In the genomic region with DNA sequence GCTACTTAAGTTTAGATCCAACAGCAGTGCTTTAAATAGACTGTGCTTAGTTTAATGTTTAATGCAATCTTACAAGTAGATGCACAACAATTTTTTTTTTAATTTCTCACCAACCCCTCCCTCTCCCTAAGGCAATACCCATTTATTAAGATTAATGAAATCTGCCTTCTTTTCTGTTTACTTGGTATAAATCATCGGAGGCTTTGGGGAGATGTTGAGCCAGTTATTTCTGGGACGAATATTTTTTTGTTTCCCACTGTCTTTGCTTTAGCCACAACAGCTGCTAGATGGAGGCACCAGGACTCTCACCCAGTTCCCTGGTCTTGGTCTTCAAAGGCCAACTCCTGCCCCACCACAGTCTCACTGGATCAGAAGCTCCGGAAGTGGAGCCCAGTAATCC, we compare ENCODE assay signal across 9 cellular contexts.
DNase-seq lines count a peak whose midpoint lies in the region; ATAC-seq and TF ChIP-seq lines count a peak whose summit lies in the region.
"Had no signal": no experiment of that assay in that cellular context is flagged by ENCODE, and none has a peak within 500 bp of the region (broad histone marks: within the 10 kb centered on the region; RNA-seq: fewer than 3 reads in every experiment).

No MANE protein-coding gene starts in this region.

- H3K4me1 Mint-ChIP-seq in CD14-positive monocyte: peaks cover 52% of the 10 kb centered on the region

- H3K4me2 ChIP-seq in osteoblast (ENCODE audit: insufficient read depth, low read length): peak overlapping the region; percentile 84

- peak overlapping the region; percentile 77 for H2AFZ ChIP-seq in osteoblast (ENCODE audit: low read length)

- H3K27ac Mint-ChIP-seq in CD14-positive monocyte: peak overlapping the region; percentile 95 to 98 (median 98)

- peak overlapping the region; percentile 46 to 75 for H3K4me3 ChIP-seq in Panc1 (ENCODE audit: low read depth in 2 of 2, low read length in 2 of 2)
- H3K4me3 ChIP-seq in duodenal mucosa (ENCODE audit: low read depth in 1 of 2, low read length in 2 of 2): peak overlapping the region; percentile 76 to 84
- peak overlapping the region; percentile 85 for H3K4me3 ChIP-seq in osteoblast (ENCODE audit: insufficient read depth, low read length)

- 0 out of 2 replicates have a peak, but pooled peaks cover 4% of the 10 kb centered on the region for H3K4me1 ChIP-seq in Panc1 (ENCODE audit: control insufficient read depth, insufficient read depth, low read length)
- H3K4me1 ChIP-seq in duodenal mucosa (ENCODE audit: control insufficient read depth in 1 of 2, insufficient read depth in 2 of 2, low read length in 2 of 2): peaks cover 12 to 21% of the 10 kb centered on the region in 2 donors
- peaks cover 13% of the 10 kb centered on the region for H3K4me1 ChIP-seq in osteoblast (ENCODE audit: insufficient read depth, low read length)

- POLR2A ChIA-PET in Panc1 (lab: Charles Lee): interaction anchor here (0.5 kb wide), 1 partner anchor 1889 kb away, joined by 3 read pairs; no protein-coding TSS in a partner anchor

- H3K79me2 ChIP-seq in osteoblast (ENCODE audit: insufficient read depth, low read length): no peaks in the 10 kb centered on the region

- H3K9me3 ChIP-seq in Panc1 (ENCODE audit: control insufficient read depth, insufficient read depth, low read depth, low read length) (no peaks in the 10 kb centered on the region), duodenal mucosa (ENCODE audit: control insufficient read depth in 1 of 2, low read length in 2 of 2) (no peaks in the 10 kb centered on the region), osteoblast (ENCODE audit: low read depth, low read length) (no peaks in the 10 kb centered on the region)

- in situ Hi-C loops in Panc1 (cut with HindIII; ENCODE audit: low pct_unique_long_range_greater_than_20kb, low sequenced_read_pairs): no loop called here

- H3K27ac ChIP-seq in Panc1 (ENCODE audit: low read length): no peak overlapping the region
- peak overlapping the region; percentile 42 for H3K27ac ChIP-seq in duodenal mucosa (ENCODE audit: low read depth, low read length)
- H3K27ac ChIP-seq in osteoblast (ENCODE audit: low read depth, low read length): peak overlapping the region; percentile 70

- H4K20me1 ChIP-seq in osteoblast (ENCODE audit: insufficient read depth, low read length): no peaks in the 10 kb centered on the region

- H3K9ac ChIP-seq in duodenal mucosa (ENCODE audit: low read depth in 1 of 2, low read length in 2 of 2): peak overlapping the region; percentile 64 to 85

- ATAC-seq in Panc1: no peak
- no peak for ATAC-seq in HG02623 (IDR thresholded peaks at IDR 0.05; ENCODE audit: unreplicated experiment)

- intact Hi-C loops in CD14-positive monocyte (cut with micrococcal nuclease) (loop anchor here (10.0 kb wide), 2 partner anchors 107 to 117 kb away; partner anchors contain the start of gene PLXNC1 (in 1 of the 2)), Panc1 (cut with micrococcal nuclease; ENCODE audit: unreplicated experiment) (no loop called here)

- no peak for DNase-seq in CD14-positive monocyte (ENCODE audit: low spot score)
- DNase-seq in Panc1 (ENCODE audit: low read depth, low spot score): no peak
- DNase-seq in osteoblast (ENCODE audit: insufficient read length, low spot score, missing footprints): no peak
- DNase-seq in NCI-H82 treated with DMSO at 0.1 percent for 48 hours (lab: John Stamatoyannopoulos, UW; ENCODE audit: unreplicated experiment): no peak
- no peak for DNase-seq in D341Med (ENCODE audit: low spot score)
- DNase-seq in NCI-H526 treated with DMSO at 0.1 percent for 48 hours (lab: John Stamatoyannopoulos, UW): no peak
- DNase-seq: NCI-H2081 had no signal

- H3K27me3 ChIP-seq in Panc1 (ENCODE audit: control insufficient read depth, insufficient read depth, low read length) (no peaks in the 10 kb centered on the region; the same call in 1 of the 2 replicates), duodenal mucosa (ENCODE audit: control insufficient read depth in 1 of 2, insufficient read depth in 2 of 2, low read length in 2 of 2) (no peaks in the 10 kb centered on the region), osteoblast (ENCODE audit: insufficient read depth, low read length) (no peaks in the 10 kb centered on the region)

- no TSS peak for BruUV-seq in Panc1 (replicated peaks; lab: Mats Ljungman, UMichigan)

- H3K4me3 Mint-ChIP-seq in CD14-positive monocyte: no peak overlapping the region

- H3K27me3 Mint-ChIP-seq in CD14-positive monocyte (ENCODE audit: low read depth in 3 of 3): peaks cover 0 to 2% (median 0%) of the 10 kb centered on the region in 3 donors

- H3K9me3 Mint-ChIP-seq in CD14-positive monocyte: peaks cover 0 to 4% (median 0%) of the 10 kb centered on the region in 7 donors

- TF ChIP-seq CTCF in CD14-positive monocyte (IDR thresholded peaks at IDR 0.05): no peak
- no peak for TF ChIP-seq CTCF in Panc1 (IDR thresholded peaks at IDR 0.05)
- no peak for TF ChIP-seq CTCF in osteoblast (IDR thresholded peaks at IDR 0.05; ENCODE audit: extremely low read depth, low read depth, low read length)

- H3K36me3 ChIP-seq in Panc1 (ENCODE audit: control insufficient read depth, insufficient read depth, low read length): no peaks in the 10 kb centered on the region
- peaks cover 0 to 6% of the 10 kb centered on the region in 2 donors for H3K36me3 ChIP-seq in duodenal mucosa (ENCODE audit: control insufficient read depth in 1 of 2, insufficient read depth in 2 of 2, low read length in 2 of 2)
- H3K36me3 ChIP-seq in osteoblast (ENCODE audit: insufficient read depth, low read length): no peaks in the 10 kb centered on the region

- CTCF ChIA-PET in Panc1 (lab: Charles Lee): no interaction called here

- H3K36me3 Mint-ChIP-seq in CD14-positive monocyte: peaks cover 60 to 68% of the 10 kb centered on the region in 2 donors
